1 cellular context compared by ENCODE assay signal in genomic region chr12:49953146-49953545, GRCh38.
TF ChIP-seq lines count a peak whose summit lies in the region.

No MANE protein-coding gene starts in this region.

TF ChIP-seq in H1, 55 proteins besides CTCF, POLR2A, EP300 and RAD21:
- no peak for TF ChIP-seq SIRT6 (IDR thresholded peaks at IDR 0.05; ENCODE audit: low read length)
- TF ChIP-seq NRF1 (IDR thresholded peaks at IDR 0.05; ENCODE audit: low read depth, low read length) = no peak
- no peak for TF ChIP-seq ATF3 (IDR thresholded peaks at IDR 0.05; ENCODE audit: insufficient read depth, low read depth, low read length)
